ENCODE assay signal across 2 cellular contexts in genomic region chr20:58359441-58359840, GRCh38.
TF ChIP-seq lines count a peak whose summit lies in the region.

No MANE protein-coding gene starts in this region.

TF ChIP-seq in IMR-90, 13 proteins besides CTCF, POLR2A, EP300 and RAD21:
- TF ChIP-seq MAZ (IDR thresholded peaks at IDR 0.05; ENCODE audit: borderline replicate concordance, low read depth, low read length) (no peak), SMC3 (IDR thresholded peaks at IDR 0.05; ENCODE audit: low read depth, low read length) (peak; percentile 16; the same call in 1 of the 2 replicates)

TF ChIP-seq in H1, 55 proteins besides CTCF, POLR2A, EP300 and RAD21:
- TF ChIP-seq SUZ12 (IDR thresholded peaks at IDR 0.05; ENCODE audit: low read length), result no peak
- TF ChIP-seq CHD2 (IDR thresholded peaks at IDR 0.05; ENCODE audit: low read length), result no peak
- no peak for TF ChIP-seq MAFK (IDR thresholded peaks at IDR 0.05; ENCODE audit: low read depth, low read length)
- no peak for TF ChIP-seq SRF (IDR thresholded peaks at IDR 0.05; ENCODE audit: low read depth, low read length)
- no peak for TF ChIP-seq SIRT6 (IDR thresholded peaks at IDR 0.05; ENCODE audit: low read length)
- no peak for TF ChIP-seq CBX5 (IDR thresholded peaks at IDR 0.05; ENCODE audit: low read depth, low read length)
- TF ChIP-seq NRF1 (IDR thresholded peaks at IDR 0.05; ENCODE audit: low read depth, low read length), result no peak
